Comparison of ENCODE assay signal across 9 cellular contexts in genomic region chr2:222813177-222813843, GRCh38. TPM values are rescaled to one million over a fixed set of nuclear protein-coding genes. Genes with fewer than 3 reads are reported as not detected.
DNase-seq lines count a peak whose midpoint lies in the region; ATAC-seq, FAIRE-seq and TF ChIP-seq lines count a peak whose summit lies in the region.
"Had no signal": no experiment of that assay in that cellular context is flagged by ENCODE, and none has a peak within 500 bp of the region (broad histone marks: within the 10 kb centered on the region; RNA-seq: fewer than 3 reads in every experiment).

No MANE protein-coding gene starts in this region.

- no peaks in the 10 kb centered on the region for H3K36me3 ChIP-seq in pancreas
- H3K36me3 ChIP-seq: spleen had no signal

- 76% methylated on average over 6 of the region's 6 CpGs for WGBS in pancreas, 2 donors

- H3K36me3 Mint-ChIP-seq in activated naive CD8-positive, alpha-beta T cell treated with anti-CD3 and anti-CD28 coated beads for 36 hours: no peaks in the 10 kb centered on the region

- no peaks in the 10 kb centered on the region for H3K9me3 ChIP-seq in pancreas
- H3K9me3 ChIP-seq: spleen had no signal

- H3K27ac ChIP-seq in pancreas: no peak overlapping the region
- H3K27ac ChIP-seq: spleen had no signal

- intact Hi-C loops in pancreas (cut with DNase I): no loop called here

- peaks cover 18% of the 10 kb centered on the region for H3K4me1 Mint-ChIP-seq in activated naive CD8-positive, alpha-beta T cell treated with anti-CD3 and anti-CD28 coated beads for 36 hours

- H3K27me3 ChIP-seq in pancreas: no peaks in the 10 kb centered on the region
- H3K27me3 ChIP-seq: spleen had no signal

- H3K27ac Mint-ChIP-seq in activated naive CD8-positive, alpha-beta T cell treated with anti-CD3 and anti-CD28 coated beads for 36 hours: peak overlapping the region; percentile 89

- ATAC-seq in GM19395 (IDR thresholded peaks at IDR 0.05; ENCODE audit: unreplicated experiment) (peak; percentile 94), HG03095 (IDR thresholded peaks at IDR 0.05; ENCODE audit: unreplicated experiment) (peak; percentile 96), pancreas (no peak)

- no peak overlapping the region for H3K4me3 Mint-ChIP-seq in activated naive CD8-positive, alpha-beta T cell treated with anti-CD3 and anti-CD28 coated beads for 36 hours

- no peak for FAIRE-seq in pancreas (lab: Jason Lieb, UNC)

- H3K4me1 ChIP-seq in pancreas: no peaks in the 10 kb centered on the region

- DNase-seq in GM12864 (ENCODE audit: low read depth) (peak; percentile 54), ecto neural progenitor cell (ENCODE audit: low spot score) (no peak), pancreas (no peak), DMS53 (lab: John Stamatoyannopoulos, UW) (no peak), NCI-H345 treated with DMSO at 0.1 percent for 48 hours (lab: John Stamatoyannopoulos, UW; ENCODE audit: unreplicated experiment) (no peak)
- DNase-seq in activated naive CD8-positive, alpha-beta T cell treated with anti-CD3 and anti-CD28 coated beads for 36 hours: peak; percentile 34
- DNase-seq: spleen had no signal

- no peaks in the 10 kb centered on the region for H3K9me3 Mint-ChIP-seq in activated naive CD8-positive, alpha-beta T cell treated with anti-CD3 and anti-CD28 coated beads for 36 hours

- TF ChIP-seq CTCF in GM12864 (IDR thresholded peaks at IDR 0.05; ENCODE audit: low read depth, low read length, missing control alignments) (no peak), pancreas (IDR thresholded peaks at IDR 0.05) (no peak)

- H3K27me3 Mint-ChIP-seq in activated naive CD8-positive, alpha-beta T cell treated with anti-CD3 and anti-CD28 coated beads for 36 hours: no peaks in the 10 kb centered on the region

- H3K4me3 ChIP-seq in GM12864 (ENCODE audit: low read depth, low read length): no peak overlapping the region; the same call in 1 of the 2 replicates
- no peak overlapping the region for H3K4me3 ChIP-seq in pancreas
- H3K4me3 ChIP-seq: spleen had no signal

RNA-seq across cellular contexts. Expression of gene ACSL3, which starts 47.5 kb away (rescaled TPM):
- 10 to 100 TPM; 64.0 to 66.2 TPM for total RNA-seq in activated naive CD8-positive, alpha-beta T cell treated with anti-CD3 and anti-CD28 coated beads for 36 hours
- total RNA-seq in pancreas: 10 to 100 TPM; 14.0 to 32.0 (median 16.6) TPM
- 10 to 100 TPM in 1 of 2 donors, 1 to 10 TPM in 1; 4.7 to 14.9 TPM for polyA plus RNA-seq in pancreas

Comparison
In these comparisons a context has a peak if more than half of its experiments do, and no peak if none do; other contexts are left out.
1. DNase-seq: peak in GM12864 (single experiment) and activated naive CD8-positive, alpha-beta T cell treated with anti-CD3 and anti-CD28 coated beads for 36 hours (single experiment); none in ecto neural progenitor cell (single experiment), pancreas (0 of 6), DMS53 (single experiment) and NCI-H345 treated with DMSO at 0.1 percent for 48 hours (single experiment).
2. ATAC-seq: peak in GM19395 (single experiment) and HG03095 (single experiment); none in pancreas (0 of 4).